ENCODE assay signal across 1 cellular context in the genomic region with DNA sequence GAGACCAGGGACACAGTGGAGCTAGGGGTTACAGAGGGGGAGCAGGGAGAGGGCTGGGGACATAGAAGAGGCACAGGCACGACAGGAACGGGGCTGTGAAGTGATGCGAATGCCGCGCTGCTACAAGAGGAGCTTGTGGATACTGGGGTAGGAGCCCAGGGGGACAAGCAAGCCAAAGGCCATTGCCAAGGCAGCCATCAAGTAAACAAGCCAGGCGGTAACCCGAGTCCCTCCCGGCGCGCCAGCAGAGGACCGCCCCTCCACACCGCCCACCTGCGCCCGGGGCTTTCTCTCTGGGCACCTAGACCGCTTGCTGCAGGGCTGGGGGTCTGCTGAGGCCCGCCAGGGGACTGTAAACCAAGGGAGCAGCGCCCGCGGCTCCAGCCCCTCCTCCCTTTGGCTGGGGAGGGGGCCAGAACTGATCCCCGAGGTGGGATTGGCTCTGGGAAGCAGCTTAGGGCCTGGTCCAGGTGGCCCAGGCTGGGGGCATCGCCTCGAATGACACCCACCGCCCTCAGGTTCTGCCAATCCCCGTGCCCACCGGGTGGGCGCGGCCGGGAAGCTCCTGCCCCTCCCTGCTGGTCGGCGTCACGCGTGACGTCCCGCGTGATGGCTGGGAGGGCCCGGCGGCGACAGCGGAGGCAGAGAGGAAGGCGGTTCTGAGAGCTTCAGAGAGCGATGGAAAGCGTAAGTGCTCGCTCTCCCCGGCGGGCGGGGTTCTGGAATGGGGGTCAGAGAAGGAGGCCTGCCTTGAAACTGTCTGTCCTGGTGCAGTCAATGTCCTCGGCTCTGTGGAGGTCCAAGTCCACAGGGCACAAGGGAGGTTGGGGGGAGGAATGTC.
TF ChIP-seq lines count a peak whose summit lies in the region.

No MANE protein-coding gene starts in this region.

TF ChIP-seq in HepG2, 621 proteins besides CTCF, POLR2A, EP300 and RAD21 (continued from another document and continues in another):
- 0 out of 2 replicates have a peak, but pooled peaks have one; percentile 17 for TF ChIP-seq ZNF784 (CRISPR knock-in tag; IDR thresholded peaks at IDR 0.05; ENCODE audit: borderline replicate concordance)
- TF ChIP-seq, protein P1, sequence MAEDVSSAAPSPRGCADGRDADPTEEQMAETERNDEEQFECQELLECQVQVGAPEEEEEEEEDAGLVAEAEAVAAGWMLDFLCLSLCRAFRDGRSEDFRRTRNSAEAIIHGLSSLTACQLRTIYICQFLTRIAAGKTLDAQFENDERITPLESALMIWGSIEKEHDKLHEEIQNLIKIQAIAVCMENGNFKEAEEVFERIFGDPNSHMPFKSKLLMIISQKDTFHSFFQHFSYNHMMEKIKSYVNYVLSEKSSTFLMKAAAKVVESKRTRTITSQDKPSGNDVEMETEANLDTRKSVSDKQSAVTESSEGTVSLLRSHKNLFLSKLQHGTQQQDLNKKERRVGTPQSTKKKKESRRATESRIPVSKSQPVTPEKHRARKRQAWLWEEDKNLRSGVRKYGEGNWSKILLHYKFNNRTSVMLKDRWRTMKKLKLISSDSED (CRISPR knock-in tag; IDR thresholded peaks at IDR 0.05) = no peak
- TF ChIP-seq HOXA9 (CRISPR knock-in tag; IDR thresholded peaks at IDR 0.05; ENCODE audit: borderline replicate concordance) = no peak
- TF ChIP-seq, protein P2, sequence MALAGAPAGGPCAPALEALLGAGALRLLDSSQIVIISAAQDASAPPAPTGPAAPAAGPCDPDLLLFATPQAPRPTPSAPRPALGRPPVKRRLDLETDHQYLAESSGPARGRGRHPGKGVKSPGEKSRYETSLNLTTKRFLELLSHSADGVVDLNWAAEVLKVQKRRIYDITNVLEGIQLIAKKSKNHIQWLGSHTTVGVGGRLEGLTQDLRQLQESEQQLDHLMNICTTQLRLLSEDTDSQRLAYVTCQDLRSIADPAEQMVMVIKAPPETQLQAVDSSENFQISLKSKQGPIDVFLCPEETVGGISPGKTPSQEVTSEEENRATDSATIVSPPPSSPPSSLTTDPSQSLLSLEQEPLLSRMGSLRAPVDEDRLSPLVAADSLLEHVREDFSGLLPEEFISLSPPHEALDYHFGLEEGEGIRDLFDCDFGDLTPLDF (CRISPR knock-in tag; IDR thresholded peaks at IDR 0.05) = no peak
- TF ChIP-seq, protein P3, sequence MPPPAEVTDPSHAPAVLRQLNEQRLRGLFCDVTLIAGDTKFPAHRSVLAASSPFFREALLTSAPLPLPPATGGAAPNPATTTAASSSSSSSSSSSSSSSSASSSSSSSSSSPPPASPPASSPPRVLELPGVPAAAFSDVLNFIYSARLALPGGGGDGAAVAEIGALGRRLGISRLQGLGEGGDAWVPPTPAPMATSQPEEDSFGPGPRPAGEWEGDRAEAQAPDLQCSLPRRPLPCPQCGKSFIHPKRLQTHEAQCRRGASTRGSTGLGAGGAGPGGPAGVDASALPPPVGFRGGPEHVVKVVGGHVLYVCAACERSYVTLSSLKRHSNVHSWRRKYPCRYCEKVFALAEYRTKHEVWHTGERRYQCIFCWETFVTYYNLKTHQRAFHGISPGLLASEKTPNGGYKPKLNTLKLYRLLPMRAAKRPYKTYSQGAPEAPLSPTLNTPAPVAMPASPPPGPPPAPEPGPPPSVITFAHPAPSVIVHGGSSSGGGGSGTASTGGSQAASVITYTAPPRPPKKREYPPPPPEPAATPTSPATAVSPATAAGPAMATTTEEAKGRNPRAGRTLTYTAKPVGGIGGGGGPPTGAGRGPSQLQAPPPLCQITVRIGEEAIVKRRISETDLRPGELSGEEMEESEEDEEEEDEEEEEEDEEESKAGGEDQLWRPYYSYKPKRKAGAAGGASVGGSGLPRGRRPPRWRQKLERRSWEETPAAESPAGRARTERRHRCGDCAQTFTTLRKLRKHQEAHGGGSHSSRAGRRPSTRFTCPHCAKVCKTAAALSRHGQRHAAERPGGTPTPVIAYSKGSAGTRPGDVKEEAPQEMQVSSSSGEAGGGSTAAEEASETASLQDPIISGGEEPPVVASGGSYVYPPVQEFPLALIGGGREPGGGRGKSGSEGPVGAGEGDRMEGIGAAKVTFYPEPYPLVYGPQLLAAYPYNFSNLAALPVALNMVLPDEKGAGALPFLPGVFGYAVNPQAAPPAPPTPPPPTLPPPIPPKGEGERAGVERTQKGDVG (CRISPR knock-in tag; IDR thresholded peaks at IDR 0.05; ENCODE audit: borderline replicate concordance) = no peak
- TF ChIP-seq SKI (IDR thresholded peaks at IDR 0.05; ENCODE audit: partially characterized antibody) = peak; percentile 77
- 0 out of 2 replicates have a peak, but pooled peaks have one; percentile 10 for TF ChIP-seq ZNF556 (CRISPR knock-in tag; IDR thresholded peaks at IDR 0.05; ENCODE audit: borderline replicate concordance)
- TF ChIP-seq, protein P4, sequence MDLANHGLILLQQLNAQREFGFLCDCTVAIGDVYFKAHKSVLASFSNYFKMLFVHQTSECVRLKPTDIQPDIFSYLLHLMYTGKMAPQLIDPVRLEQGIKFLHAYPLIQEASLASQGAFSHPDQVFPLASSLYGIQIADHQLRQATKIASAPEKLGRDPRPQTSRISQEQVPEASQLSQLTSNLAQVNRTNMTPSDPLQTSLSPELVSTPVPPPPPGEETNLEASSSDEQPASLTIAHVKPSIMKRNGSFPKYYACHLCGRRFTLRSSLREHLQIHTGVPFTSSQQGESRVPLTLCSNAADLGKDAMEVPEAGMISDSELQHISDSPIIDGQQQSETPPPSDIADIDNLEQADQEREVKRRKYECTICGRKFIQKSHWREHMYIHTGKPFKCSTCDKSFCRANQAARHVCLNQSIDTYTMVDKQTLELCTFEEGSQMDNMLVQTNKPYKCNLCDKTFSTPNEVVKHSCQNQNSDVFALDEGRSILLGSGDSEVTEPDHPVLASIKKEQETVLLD (CRISPR knock-in tag; IDR thresholded peaks at IDR 0.05; ENCODE audit: low read depth) = no peak
- TF ChIP-seq SP2 (CRISPR knock-in tag; IDR thresholded peaks at IDR 0.05) = peak; percentile 39; the same call in 1 of the 2 replicates
- no peak for TF ChIP-seq ZNF570 (CRISPR knock-in tag; IDR thresholded peaks at IDR 0.05; ENCODE audit: borderline replicate concordance)
- TF ChIP-seq ZNF296 (CRISPR knock-in tag; conservative IDR thresholded peaks at IDR 0.05) = no peak
- no peak for TF ChIP-seq DNMT1 (CRISPR knock-in tag; IDR thresholded peaks at IDR 0.05)
- TF ChIP-seq, protein P5, sequence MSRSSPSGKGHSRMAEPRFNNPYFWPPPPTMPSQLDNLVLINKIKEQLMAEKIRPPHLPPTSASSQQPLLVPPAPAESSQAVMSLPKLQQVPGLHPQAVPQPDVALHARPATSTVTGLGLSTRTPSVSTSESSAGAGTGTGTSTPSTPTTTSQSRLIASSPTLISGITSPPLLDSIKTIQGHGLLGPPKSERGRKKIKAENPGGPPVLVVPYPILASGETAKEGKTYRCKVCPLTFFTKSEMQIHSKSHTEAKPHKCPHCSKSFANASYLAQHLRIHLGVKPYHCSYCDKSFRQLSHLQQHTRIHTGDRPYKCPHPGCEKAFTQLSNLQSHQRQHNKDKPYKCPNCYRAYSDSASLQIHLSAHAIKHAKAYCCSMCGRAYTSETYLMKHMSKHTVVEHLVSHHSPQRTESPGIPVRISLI (CRISPR knock-in tag; IDR thresholded peaks at IDR 0.05; ENCODE audit: borderline replicate concordance) = no peak
- TF ChIP-seq, protein P6, sequence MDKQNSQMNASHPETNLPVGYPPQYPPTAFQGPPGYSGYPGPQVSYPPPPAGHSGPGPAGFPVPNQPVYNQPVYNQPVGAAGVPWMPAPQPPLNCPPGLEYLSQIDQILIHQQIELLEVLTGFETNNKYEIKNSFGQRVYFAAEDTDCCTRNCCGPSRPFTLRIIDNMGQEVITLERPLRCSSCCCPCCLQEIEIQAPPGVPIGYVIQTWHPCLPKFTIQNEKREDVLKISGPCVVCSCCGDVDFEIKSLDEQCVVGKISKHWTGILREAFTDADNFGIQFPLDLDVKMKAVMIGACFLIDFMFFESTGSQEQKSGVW (CRISPR knock-in tag; IDR thresholded peaks at IDR 0.05; ENCODE audit: borderline replicate concordance) = no peak
- TF ChIP-seq MIER2 (CRISPR knock-in tag; IDR thresholded peaks at IDR 0.05) = no peak
- TF ChIP-seq ZNF460 (CRISPR knock-in tag; IDR thresholded peaks at IDR 0.05; ENCODE audit: borderline replicate concordance) = no peak
- no peak for TF ChIP-seq GRHL1 (CRISPR knock-in tag; conservative IDR thresholded peaks at IDR 0.05)
- peak; percentile 1 for TF ChIP-seq SRSF1 (optimal IDR thresholded peaks at IDR 0.05; ENCODE audit: low read depth, low read length)
- no peak for TF ChIP-seq ZNF382 (CRISPR knock-in tag; IDR thresholded peaks at IDR 0.05; ENCODE audit: borderline replicate concordance)
- TF ChIP-seq ZNF598 (CRISPR knock-in tag; IDR thresholded peaks at IDR 0.05; ENCODE audit: borderline replicate concordance) = peak; percentile 44; the same call in 1 of the 2 replicates
- no peak for TF ChIP-seq ZNF737 (CRISPR knock-in tag; IDR thresholded peaks at IDR 0.05; ENCODE audit: borderline replicate concordance)
- TF ChIP-seq ZFP36L1 (CRISPR knock-in tag; IDR thresholded peaks at IDR 0.05) = 0 out of 2 replicates have a peak, but pooled peaks have one; percentile 65
- no peak for TF ChIP-seq ZNF275 (CRISPR knock-in tag; IDR thresholded peaks at IDR 0.05; ENCODE audit: borderline replicate concordance)
- TF ChIP-seq, protein P7, sequence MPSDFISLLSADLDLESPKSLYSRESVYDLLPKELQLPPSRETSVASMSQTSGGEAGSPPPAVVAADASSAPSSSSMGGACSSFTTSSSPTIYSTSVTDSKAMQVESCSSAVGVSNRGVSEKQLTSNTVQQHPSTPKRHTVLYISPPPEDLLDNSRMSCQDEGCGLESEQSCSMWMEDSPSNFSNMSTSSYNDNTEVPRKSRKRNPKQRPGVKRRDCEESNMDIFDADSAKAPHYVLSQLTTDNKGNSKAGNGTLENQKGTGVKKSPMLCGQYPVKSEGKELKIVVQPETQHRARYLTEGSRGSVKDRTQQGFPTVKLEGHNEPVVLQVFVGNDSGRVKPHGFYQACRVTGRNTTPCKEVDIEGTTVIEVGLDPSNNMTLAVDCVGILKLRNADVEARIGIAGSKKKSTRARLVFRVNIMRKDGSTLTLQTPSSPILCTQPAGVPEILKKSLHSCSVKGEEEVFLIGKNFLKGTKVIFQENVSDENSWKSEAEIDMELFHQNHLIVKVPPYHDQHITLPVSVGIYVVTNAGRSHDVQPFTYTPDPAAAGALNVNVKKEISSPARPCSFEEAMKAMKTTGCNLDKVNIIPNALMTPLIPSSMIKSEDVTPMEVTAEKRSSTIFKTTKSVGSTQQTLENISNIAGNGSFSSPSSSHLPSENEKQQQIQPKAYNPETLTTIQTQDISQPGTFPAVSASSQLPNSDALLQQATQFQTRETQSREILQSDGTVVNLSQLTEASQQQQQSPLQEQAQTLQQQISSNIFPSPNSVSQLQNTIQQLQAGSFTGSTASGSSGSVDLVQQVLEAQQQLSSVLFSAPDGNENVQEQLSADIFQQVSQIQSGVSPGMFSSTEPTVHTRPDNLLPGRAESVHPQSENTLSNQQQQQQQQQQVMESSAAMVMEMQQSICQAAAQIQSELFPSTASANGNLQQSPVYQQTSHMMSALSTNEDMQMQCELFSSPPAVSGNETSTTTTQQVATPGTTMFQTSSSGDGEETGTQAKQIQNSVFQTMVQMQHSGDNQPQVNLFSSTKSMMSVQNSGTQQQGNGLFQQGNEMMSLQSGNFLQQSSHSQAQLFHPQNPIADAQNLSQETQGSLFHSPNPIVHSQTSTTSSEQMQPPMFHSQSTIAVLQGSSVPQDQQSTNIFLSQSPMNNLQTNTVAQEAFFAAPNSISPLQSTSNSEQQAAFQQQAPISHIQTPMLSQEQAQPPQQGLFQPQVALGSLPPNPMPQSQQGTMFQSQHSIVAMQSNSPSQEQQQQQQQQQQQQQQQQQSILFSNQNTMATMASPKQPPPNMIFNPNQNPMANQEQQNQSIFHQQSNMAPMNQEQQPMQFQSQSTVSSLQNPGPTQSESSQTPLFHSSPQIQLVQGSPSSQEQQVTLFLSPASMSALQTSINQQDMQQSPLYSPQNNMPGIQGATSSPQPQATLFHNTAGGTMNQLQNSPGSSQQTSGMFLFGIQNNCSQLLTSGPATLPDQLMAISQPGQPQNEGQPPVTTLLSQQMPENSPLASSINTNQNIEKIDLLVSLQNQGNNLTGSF (CRISPR knock-in tag; IDR thresholded peaks at IDR 0.05) = no peak
- peak; percentile 45 for TF ChIP-seq ZFY (CRISPR knock-in tag; IDR thresholded peaks at IDR 0.05)
- TF ChIP-seq ZNF747 (CRISPR knock-in tag; IDR thresholded peaks at IDR 0.05; ENCODE audit: borderline replicate concordance) = no peak
- TF ChIP-seq, protein P8, sequence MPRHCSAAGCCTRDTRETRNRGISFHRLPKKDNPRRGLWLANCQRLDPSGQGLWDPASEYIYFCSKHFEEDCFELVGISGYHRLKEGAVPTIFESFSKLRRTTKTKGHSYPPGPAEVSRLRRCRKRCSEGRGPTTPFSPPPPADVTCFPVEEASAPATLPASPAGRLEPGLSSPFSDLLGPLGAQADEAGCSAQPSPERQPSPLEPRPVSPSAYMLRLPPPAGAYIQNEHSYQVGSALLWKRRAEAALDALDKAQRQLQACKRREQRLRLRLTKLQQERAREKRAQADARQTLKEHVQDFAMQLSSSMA (CRISPR knock-in tag; IDR thresholded peaks at IDR 0.05) = no peak
- 0 out of 2 replicates have a peak, but pooled peaks have one; percentile 5 for TF ChIP-seq ZNF234 (CRISPR knock-in tag; conservative IDR thresholded peaks at IDR 0.05)
- no peak for TF ChIP-seq ESRRA (CRISPR knock-in tag; IDR thresholded peaks at IDR 0.05; ENCODE audit: low read depth)
